In genomic region chr9:5375091-5375490, GRCh38 we compare ENCODE assay signal across 17 cellular contexts. TPM values are rescaled to one million over a fixed set of nuclear protein-coding genes. Genes with fewer than 3 reads are reported as not detected.
A peak's percentile ranks its signal among the peaks of the same experiment; 100 is the strongest.
DNase-seq lines count a peak whose midpoint lies in the region; ATAC-seq and TF ChIP-seq lines count a peak whose summit lies in the region.
"Had no signal": no experiment of that assay in that cellular context is flagged by ENCODE, and none has a peak within 500 bp of the region (broad histone marks: within the 10 kb centered on the region; RNA-seq: fewer than 3 reads in every experiment).

No MANE protein-coding gene starts in this region.

- peak overlapping the region; percentile 1 for H3K27ac Mint-ChIP-seq in activated naive CD8-positive, alpha-beta T cell treated with anti-CD3 and anti-CD28 coated beads for 36 hours
- H3K27ac Mint-ChIP-seq: activated B cell treated with CpG ODN at 0.5 μM for 24 hours had no signal

- no peak for TF ChIP-seq CTCF in upper lobe of left lung (IDR thresholded peaks at IDR 0.05)

- 51 to 73% methylated on average over 1 of the region's 1 CpG for WGBS in upper lobe of left lung, 2 donors

- TF ChIP-seq POLR2A in upper lobe of left lung (IDR thresholded peaks at IDR 0.05): no peak

- no peak overlapping the region for H3K4me3 Mint-ChIP-seq in activated naive CD8-positive, alpha-beta T cell treated with anti-CD3 and anti-CD28 coated beads for 36 hours
- H3K4me3 Mint-ChIP-seq: activated B cell treated with CpG ODN at 0.5 μM for 24 hours had no signal

- peak; percentile 65 for DNase-seq in activated effector memory CD4-positive, alpha-beta T cell treated with anti-CD3 and anti-CD28 coated beads, Interleukin-2, amount 50 U/mL, for 16 hours
- no peak for DNase-seq in activated effector memory CD4-positive, alpha-beta T cell treated with Interleukin-2 at 50 U/mL for 16 hours
- DNase-seq in activated naive CD8-positive, alpha-beta T cell treated with anti-CD3 and anti-CD28 coated beads for 36 hours: peak; percentile 33
- DNase-seq in stimulated activated CD8-positive, alpha-beta memory T cell treated with anti-CD3 and anti-CD28 coated beads, Interleukin-4, amount 100 ng/mL, for 48 hours: peak; percentile 46
- DNase-seq in KG1 (lab: John Stamatoyannopoulos, UW) (no peak), upper lobe of left lung (no peak)
- DNase-seq in NK-92 treated with Interleukin-12 subunit alpha and Interleukin-12 subunit beta, amount 100 ng/mL, for 24 hours (lab: John Stamatoyannopoulos, UW): no peak
- DNase-seq: activated B cell treated with CpG ODN at 0.5 μM for 24 hours, adrenal gland, colonic mucosa, hypothalamus, lower lobe of right lung, small intestine had no signal

- no peak overlapping the region for H3K27ac ChIP-seq in upper lobe of left lung
- H3K27ac ChIP-seq: adrenal gland, colonic mucosa, esophagus muscularis mucosa, HL-60, lower lobe of right lung, neutrophil had no signal

- H3K9me3 ChIP-seq in upper lobe of left lung: no peaks in the 10 kb centered on the region
- H3K9me3 ChIP-seq: adrenal gland, colonic mucosa, esophagus muscularis mucosa, lower lobe of right lung, neutrophil had no signal

- H3K4me1 Mint-ChIP-seq in activated naive CD8-positive, alpha-beta T cell treated with anti-CD3 and anti-CD28 coated beads for 36 hours: peaks cover 30% of the 10 kb centered on the region
- H3K4me1 Mint-ChIP-seq: activated B cell treated with CpG ODN at 0.5 μM for 24 hours had no signal

- no peaks in the 10 kb centered on the region for H3K27me3 Mint-ChIP-seq in activated naive CD8-positive, alpha-beta T cell treated with anti-CD3 and anti-CD28 coated beads for 36 hours
- H3K27me3 Mint-ChIP-seq: activated B cell treated with CpG ODN at 0.5 μM for 24 hours had no signal

- H3K27me3 ChIP-seq in upper lobe of left lung: no peaks in the 10 kb centered on the region
- H3K27me3 ChIP-seq: adrenal gland, colonic mucosa, esophagus muscularis mucosa, neutrophil had no signal

- no peaks in the 10 kb centered on the region for H3K36me3 ChIP-seq in upper lobe of left lung
- H3K36me3 ChIP-seq: adrenal gland, colonic mucosa, esophagus muscularis mucosa, lower lobe of right lung, neutrophil had no signal

- peaks cover 13% of the 10 kb centered on the region for H3K36me3 Mint-ChIP-seq in activated naive CD8-positive, alpha-beta T cell treated with anti-CD3 and anti-CD28 coated beads for 36 hours

- H3K9me3 Mint-ChIP-seq in activated naive CD8-positive, alpha-beta T cell treated with anti-CD3 and anti-CD28 coated beads for 36 hours: no peaks in the 10 kb centered on the region

- TF ChIP-seq EP300 in upper lobe of left lung (IDR thresholded peaks at IDR 0.05): no peak

- ATAC-seq in HG02885 (IDR thresholded peaks at IDR 0.05; ENCODE audit: poor library complexity, unreplicated experiment) (peak; percentile 56), upper lobe of left lung (ENCODE audit: low FRiP score in 2 of 2) (no peak)
- ATAC-seq: lower lobe of right lung had no signal

- no peak overlapping the region for H3K4me3 ChIP-seq in upper lobe of left lung
- H3K4me3 ChIP-seq: adrenal gland, colonic mucosa, esophagus muscularis mucosa, lower lobe of right lung had no signal

- peaks cover 0 to 4% (median 0%) of the 10 kb centered on the region in 4 donors for H3K4me1 ChIP-seq in upper lobe of left lung
- H3K4me1 ChIP-seq: adrenal gland, colonic mucosa, esophagus muscularis mucosa, lower lobe of right lung had no signal

RNA-seq across cellular contexts. Expression of gene RLN1, which starts 35.4 kb away (rescaled TPM):
- 1 to 10 TPM in 1 of 2 experiments, under 1 TPM in 1; 0.91 to 1.1 TPM for total RNA-seq in activated naive CD8-positive, alpha-beta T cell treated with anti-CD3 and anti-CD28 coated beads for 36 hours
- total RNA-seq in upper lobe of left lung: not detected
- total RNA-seq: adrenal gland, esophagus muscularis mucosa, lower lobe of right lung had no signal

Comparison
In these comparisons a context has a peak if more than half of its experiments do, and no peak if none do; other contexts are left out.
1. DNase-seq: peak in activated effector memory CD4-positive, alpha-beta T cell treated with anti-CD3 and anti-CD28 coated beads, Interleukin-2, amount 50 U/mL, for 16 hours (single experiment), activated naive CD8-positive, alpha-beta T cell treated with anti-CD3 and anti-CD28 coated beads for 36 hours (single experiment) and stimulated activated CD8-positive, alpha-beta memory T cell treated with anti-CD3 and anti-CD28 coated beads, Interleukin-4, amount 100 ng/mL, for 48 hours (single experiment); none in activated effector memory CD4-positive, alpha-beta T cell treated with Interleukin-2 at 50 U/mL for 16 hours (single experiment), KG1 (single experiment), NK-92 treated with Interleukin-12 subunit alpha and Interleukin-12 subunit beta, amount 100 ng/mL, for 24 hours (single experiment) and upper lobe of left lung (0 of 2).